20 cellular contexts compared by ENCODE assay signal in the genomic region with DNA sequence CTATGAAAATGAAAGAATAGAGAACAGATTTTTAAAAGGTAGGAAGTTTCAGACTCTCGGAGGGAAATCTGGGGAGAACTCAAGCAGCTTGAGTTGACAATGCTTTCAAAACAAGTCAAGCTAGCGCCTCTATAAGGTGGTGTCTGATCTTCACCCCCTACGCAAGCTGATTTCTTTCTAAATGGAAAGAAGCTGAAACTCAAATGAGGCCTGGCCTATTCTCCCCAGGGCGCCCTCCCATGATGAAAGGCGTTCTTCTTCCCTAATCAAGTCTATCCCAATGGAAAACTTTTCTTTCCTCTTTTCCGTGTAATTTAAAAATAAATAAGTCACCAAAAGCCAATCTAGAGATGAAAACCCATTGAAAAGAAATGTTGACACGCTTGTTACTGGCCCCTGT. TPM values are rescaled to one million over a fixed set of nuclear protein-coding genes. Genes with fewer than 3 reads are reported as not detected.
"Had no signal": no experiment of that assay in that cellular context is flagged by ENCODE, and none has a peak within 500 bp of the region (broad histone marks: within the 10 kb centered on the region; RNA-seq: fewer than 3 reads in every experiment).

No MANE protein-coding gene starts in this region.

- H3K4me1 Mint-ChIP-seq: naive thymus-derived CD4-positive, alpha-beta T cell had no signal

- H3K4me3 ChIP-seq: esophagus squamous epithelium, gastroesophageal sphincter, lung, psoas muscle, sigmoid colon, skin epidermis, suprapubic skin, thyroid gland had no signal

- H3K36me3 ChIP-seq: esophagus squamous epithelium, gastroesophageal sphincter, sigmoid colon, suprapubic skin, thyroid gland had no signal

- H3K27me3 ChIP-seq: esophagus squamous epithelium, gastroesophageal sphincter, sigmoid colon, suprapubic skin, thyroid gland had no signal

- H3K4me1 ChIP-seq: esophagus squamous epithelium, gastroesophageal sphincter, psoas muscle, sigmoid colon, suprapubic skin, thyroid gland had no signal

- H3K9me3 Mint-ChIP-seq: effector memory CD8-positive, alpha-beta T cell; neural crest cell; type B pancreatic cell had no signal

- H3K36me3 Mint-ChIP-seq: naive thymus-derived CD4-positive, alpha-beta T cell had no signal

- DNase-seq: effector memory CD8-positive, alpha-beta T cell; esophagus squamous epithelium; foreskin fibroblast; left colon; left ventricle myocardium superior; naive thymus-derived CD4-positive, alpha-beta T cell; psoas muscle; sigmoid colon; stimulated activated CD4-positive, alpha-beta T cell treated with anti-CD3 and anti-CD28 coated beads, Interleukin-12 subunit alpha, Interleukin-12 subunit beta, amount 100 ng/mL, for 4 hours; stimulated activated CD4-positive, alpha-beta T cell treated with anti-CD3 and anti-CD28 coated beads, Interleukin-2, amount 100 ng/mL, for 48 hours; stimulated activated naive CD4-positive, alpha-beta T cell treated with Interleukin-2 at 50 U/mL for 16 hours had no signal

- ATAC-seq: effector memory CD8-positive, alpha-beta T cell; gastroesophageal sphincter; left colon; left ventricle myocardium superior; naive thymus-derived CD4-positive, alpha-beta T cell; psoas muscle had no signal

- H3K27ac Mint-ChIP-seq: effector memory CD8-positive, alpha-beta T cell; naive thymus-derived CD4-positive, alpha-beta T cell; type B pancreatic cell had no signal

- H3K27ac ChIP-seq: esophagus squamous epithelium, gastroesophageal sphincter, psoas muscle, sigmoid colon, skin epidermis, suprapubic skin, thyroid gland had no signal

- H3K9me3 ChIP-seq: esophagus squamous epithelium, gastroesophageal sphincter, psoas muscle, sigmoid colon, suprapubic skin, thyroid gland had no signal

- H3K4me3 Mint-ChIP-seq: effector memory CD8-positive, alpha-beta T cell; naive thymus-derived CD4-positive, alpha-beta T cell; neural crest cell; type B pancreatic cell had no signal

RNA-seq across cellular contexts. Expression of a gene that starts 20.6 kb away (rescaled TPM):
- total RNA-seq: left colon; left ventricle myocardium superior; mesenteric fat pad; mononuclear cell; naive thymus-derived CD4-positive, alpha-beta T cell had no signal
- polyA plus RNA-seq: naive thymus-derived CD4-positive, alpha-beta T cell had no signal
